Comparison of ENCODE assay signal across 11 cellular contexts in genomic region chr19:5693195-5694166, GRCh38. TPM values are rescaled to one million over a fixed set of nuclear protein-coding genes. Genes with fewer than 3 reads are reported as not detected.
A peak's percentile ranks its signal among the peaks of the same experiment; 100 is the strongest.
DNase-seq lines count a peak whose midpoint lies in the region; ATAC-seq, FAIRE-seq and TF ChIP-seq lines count a peak whose summit lies in the region.
"Had no signal": no experiment of that assay in that cellular context is flagged by ENCODE, and none has a peak within 500 bp of the region (broad histone marks: within the 10 kb centered on the region; RNA-seq: fewer than 3 reads in every experiment).

No MANE protein-coding gene starts in this region.

- H3K4me1 ChIP-seq in astrocyte (ENCODE audit: insufficient read depth, low read length) (peaks cover 8% of the 10 kb centered on the region), sigmoid colon (peaks cover 0 to 34% (median 25%) of the 10 kb centered on the region in 4 donors)

- no peak for FAIRE-seq in astrocyte (lab: Jason Lieb, UNC)

- peak overlapping the region; percentile 100 for H3K4me3 Mint-ChIP-seq in activated CD4-positive, alpha-beta T cell treated with anti-CD3 and anti-CD28 coated beads for 36 hours
- peak overlapping the region in 2 of 4 donors; percentile 13 to 94 for H3K4me3 Mint-ChIP-seq in IgD-negative memory B cell
- H3K4me3 Mint-ChIP-seq in astrocyte (ENCODE audit: unreplicated experiment): no peak overlapping the region

- H3K27me3 ChIP-seq in astrocyte (ENCODE audit: insufficient read depth, low read length) (no peaks in the 10 kb centered on the region), sigmoid colon (no peaks in the 10 kb centered on the region)
- H3K27me3 ChIP-seq: tibial artery had no signal

- no peak overlapping the region for H3K27ac ChIP-seq in astrocyte (ENCODE audit: low read depth, low read length)
- peak overlapping the region in 1 of 4 donors; percentile 89 for H3K27ac ChIP-seq in sigmoid colon
- H3K27ac ChIP-seq: tibial artery had no signal

- TF ChIP-seq EP300 in sigmoid colon (IDR thresholded peaks at IDR 0.05): no peak

- H3K36me3 ChIP-seq in astrocyte (ENCODE audit: insufficient read depth, low read length): peaks cover 11% of the 10 kb centered on the region
- peaks cover 20 to 65% (median 57%) of the 10 kb centered on the region in 4 donors for H3K36me3 ChIP-seq in sigmoid colon

- no peak for TF ChIP-seq POLR2A in sigmoid colon (IDR thresholded peaks at IDR 0.05)

- POLR2A ChIA-PET in activated CD4-positive, alpha-beta T cell treated with anti-CD3 and anti-CD28 coated beads for 36 hours (lab: Charles Lee): interaction anchor here (0.6 to 1.3 kb wide), 4 partner anchors 14 to 33 kb away, joined by 3 to 7 read pairs (median 4); no protein-coding TSS in a partner anchor

- peaks cover 57% of the 10 kb centered on the region for H3K36me3 Mint-ChIP-seq in activated CD4-positive, alpha-beta T cell treated with anti-CD3 and anti-CD28 coated beads for 36 hours (ENCODE audit: low read depth)
- H3K36me3 Mint-ChIP-seq in IgD-negative memory B cell (no peaks in the 10 kb centered on the region), astrocyte (ENCODE audit: low read depth, unreplicated experiment) (peaks cover 13% of the 10 kb centered on the region)

- H3K9me3 ChIP-seq in astrocyte (ENCODE audit: insufficient read depth, low read depth, low read length) (no peaks in the 10 kb centered on the region), sigmoid colon (no peaks in the 10 kb centered on the region)
- H3K9me3 ChIP-seq: tibial artery had no signal

- H4K20me1 ChIP-seq in astrocyte (ENCODE audit: insufficient read depth, low read length): peaks cover 80% of the 10 kb centered on the region

- H3K27ac Mint-ChIP-seq in activated CD4-positive, alpha-beta T cell treated with anti-CD3 and anti-CD28 coated beads for 36 hours: peak overlapping the region; percentile 86
- H3K27ac Mint-ChIP-seq in IgD-negative memory B cell (peak overlapping the region in 2 of 3 donors; percentile 88 to 91), astrocyte (ENCODE audit: unreplicated experiment) (peak overlapping the region; percentile 58)

- H3K79me2 ChIP-seq in astrocyte (ENCODE audit: insufficient read depth, low read length): peaks cover 71% of the 10 kb centered on the region

- no peak overlapping the region for H2AFZ ChIP-seq in astrocyte (ENCODE audit: low read depth, low read length)

- CTCF ChIA-PET in activated CD4-positive, alpha-beta T cell treated with anti-CD3 and anti-CD28 coated beads for 36 hours (lab: Charles Lee): interaction anchor here (0.6 kb wide), 1 partner anchor 76 kb away, joined by 3 read pairs; no protein-coding TSS in a partner anchor

- H3K9ac ChIP-seq in astrocyte (ENCODE audit: low read length): no peak overlapping the region

- peaks cover 16% of the 10 kb centered on the region for H3K4me1 Mint-ChIP-seq in activated CD4-positive, alpha-beta T cell treated with anti-CD3 and anti-CD28 coated beads for 36 hours
- H3K4me1 Mint-ChIP-seq in IgD-negative memory B cell (peaks cover 14 to 22% (median 21%) of the 10 kb centered on the region in 3 donors), astrocyte (ENCODE audit: low read depth, unreplicated experiment) (peaks cover 10% of the 10 kb centered on the region)

- no peak overlapping the region for H3K4me2 ChIP-seq in astrocyte (ENCODE audit: low read length)

- WGBS in sigmoid colon, 2 donors: 76 to 86% methylated on average over 39 of the region's 39 CpGs

- H3K9me3 Mint-ChIP-seq in activated CD4-positive, alpha-beta T cell treated with anti-CD3 and anti-CD28 coated beads for 36 hours (ENCODE audit: low read depth): no peaks in the 10 kb centered on the region
- H3K9me3 Mint-ChIP-seq in IgD-negative memory B cell (no peaks in the 10 kb centered on the region), astrocyte (ENCODE audit: unreplicated experiment) (no peaks in the 10 kb centered on the region)

- intact Hi-C loops in activated CD4-positive, alpha-beta T cell treated with anti-CD3 and anti-CD28 coated beads for 36 hours (cut with DNase I, micrococcal nuclease): no loop called here
- intact Hi-C loops in sigmoid colon (cut with DNase I): loop anchor here (5.0 kb wide), 1 partner anchor 209 kb away; the partner anchor contains the start of genes NDUFA11 and VMAC

- peak; percentile 45 for DNase-seq in activated CD4-positive, alpha-beta T cell treated with anti-CD3 and anti-CD28 coated beads for 36 hours
- no peak for DNase-seq in activated CD4-positive, alpha-beta T cell treated with anti-CD3 and anti-CD28 coated beads, Interleukin-2, amount 50 U/mL, for 1 hour
- DNase-seq in astrocyte (ENCODE audit: low read depth) (no peak), sigmoid colon (peak; percentile 65)
- no peak for DNase-seq in activated CD4-positive, CD25-positive, alpha-beta regulatory T cell (lab: John Stamatoyannopoulos, UW)
- DNase-seq: tibial artery had no signal

- no peak for ATAC-seq in activated CD4-positive, alpha-beta T cell treated with anti-CD3 and anti-CD28 coated beads for 36 hours
- ATAC-seq in HG03025 (IDR thresholded peaks at IDR 0.05; ENCODE audit: low FRiP score, unreplicated experiment): no peak
- ATAC-seq in HG02763 (IDR thresholded peaks at IDR 0.05; ENCODE audit: unreplicated experiment): no peak

- no peaks in the 10 kb centered on the region for H3K27me3 Mint-ChIP-seq in activated CD4-positive, alpha-beta T cell treated with anti-CD3 and anti-CD28 coated beads for 36 hours
- no peaks in the 10 kb centered on the region for H3K27me3 Mint-ChIP-seq in IgD-negative memory B cell
- H3K27me3 Mint-ChIP-seq in astrocyte (ENCODE audit: low read depth, unreplicated experiment): no peaks in the 10 kb centered on the region

- TF ChIP-seq CTCF in astrocyte (IDR thresholded peaks at IDR 0.05; ENCODE audit: insufficient read depth, low read depth, low read length): no peak
- TF ChIP-seq CTCF in sigmoid colon (IDR thresholded peaks at IDR 0.05): no peak

- H3K4me3 ChIP-seq in astrocyte (ENCODE audit: insufficient read depth, low read depth, low read length) (no peak overlapping the region), sigmoid colon (no peak overlapping the region)
- H3K4me3 ChIP-seq: lung, tibial artery had no signal

RNA-seq across cellular contexts. Expression of gene RPL36, which starts 3.4 kb away (rescaled TPM):
- 1,000 to 10,000 TPM; 1,452 to 1,530 TPM for total RNA-seq in activated CD4-positive, alpha-beta T cell treated with anti-CD3 and anti-CD28 coated beads for 36 hours
- 2,640 TPM for polyA plus RNA-seq in IgD-negative memory B cell
- 894 and 943 TPM in 2 replicates for total RNA-seq in astrocyte
- 1,000 to 10,000 TPM in 2 of 4 donors, 100 to 1,000 TPM in 2; 593 to 1,408 (median 902) TPM for total RNA-seq in sigmoid colon
- polyA plus RNA-seq in sigmoid colon: 1,000 to 10,000 TPM; 1,490 to 2,228 (median 1,816) TPM

RNA-seq across cellular contexts. Expression of gene HSD11B1L, which starts 12.7 kb away (rescaled TPM):
- 1 to 10 TPM; 2.0 to 3.2 TPM for total RNA-seq in activated CD4-positive, alpha-beta T cell treated with anti-CD3 and anti-CD28 coated beads for 36 hours
- polyA plus RNA-seq in IgD-negative memory B cell (2.1 TPM), sigmoid colon (1 to 10 TPM; 4.2 to 8.4 (median 6.3) TPM)
- total RNA-seq in astrocyte (8.4 and 9.8 TPM in 2 replicates), sigmoid colon (10 to 100 TPM; 19.9 to 37.1 (median 23.3) TPM)

RNA-seq across cellular contexts. Expression of gene MICOS13, which starts 13.2 kb away (rescaled TPM):
- total RNA-seq in activated CD4-positive, alpha-beta T cell treated with anti-CD3 and anti-CD28 coated beads for 36 hours: 10 to 100 TPM; 50.9 to 52.1 TPM
- 107 TPM for polyA plus RNA-seq in IgD-negative memory B cell
- 48.0 and 49.3 TPM in 2 replicates for total RNA-seq in astrocyte
- total RNA-seq in sigmoid colon: 10 to 100 TPM; 39.6 to 87.8 (median 61.7) TPM
- polyA plus RNA-seq in sigmoid colon: 100 to 1,000 TPM; 110 to 160 (median 120) TPM

RNA-seq across cellular contexts. Expression of gene LONP1, which starts 26.5 kb away (rescaled TPM):
- 100 to 1,000 TPM; 287 to 315 TPM for total RNA-seq in activated CD4-positive, alpha-beta T cell treated with anti-CD3 and anti-CD28 coated beads for 36 hours
- polyA plus RNA-seq in IgD-negative memory B cell (38.5 TPM), sigmoid colon (10 to 100 TPM; 24.0 to 62.6 (median 29.1) TPM)
- total RNA-seq in astrocyte (77.8 and 85.2 TPM in 2 replicates), sigmoid colon (10 to 100 TPM; 30.5 to 48.5 (median 36.6) TPM)

RNA-seq across cellular contexts. Expression of gene CATSPERD, which starts 27.0 kb away (rescaled TPM):
- total RNA-seq in activated CD4-positive, alpha-beta T cell treated with anti-CD3 and anti-CD28 coated beads for 36 hours: not detected
- polyA plus RNA-seq in IgD-negative memory B cell (not detected), sigmoid colon (not detected)
- total RNA-seq in astrocyte (not detected in 2 replicates), sigmoid colon (not detected)
- total RNA-seq: NCI-H460 had no signal

Comparison
In these comparisons a context has a peak if more than half of its experiments do, and no peak if none do; other contexts are left out.
1. DNase-seq: peak in activated CD4-positive, alpha-beta T cell treated with anti-CD3 and anti-CD28 coated beads for 36 hours (single experiment) and sigmoid colon (single experiment); none in activated CD4-positive, alpha-beta T cell treated with anti-CD3 and anti-CD28 coated beads, Interleukin-2, amount 50 U/mL, for 1 hour (single experiment), astrocyte (single experiment) and activated CD4-positive, CD25-positive, alpha-beta regulatory T cell (0 of 4).
2. Peak in every context shown above with its lines, with median percentiles within 50 percentile points of each other: H3K27ac Mint-ChIP-seq.